Comparison of ENCODE assay signal across 2 cellular contexts in genomic region chr5:734145-734544, GRCh38. TPM values are rescaled to one million over a fixed set of nuclear protein-coding genes. Genes with fewer than 3 reads are reported as not detected.
"Had no signal": no experiment of that assay in that cellular context is flagged by ENCODE, and none has a peak within 500 bp of the region (broad histone marks: within the 10 kb centered on the region; RNA-seq: fewer than 3 reads in every experiment).

No MANE protein-coding gene starts in this region.

RNA-seq across cellular contexts. Expression of gene ZDHHC11B, which starts 50.4 kb away (rescaled TPM):
- total RNA-seq: activated CD4-positive, alpha-beta memory T cell treated with anti-CD3 and anti-CD28 coated beads, Interleukin-2, amount 10 ng/mL, durations not matched to agents 7 days and 5 days; T-helper 1 cell treated with Interleukin-12 subunit alpha and Interleukin-12 subunit beta and Interleukin-4 antibody, amounts not matched to agents 30 ng/mL and 1 ng/mL, for 36 hours had no signal
